Comparison of ENCODE assay signal across 28 cellular contexts in genomic region chr14:81235096-81235495, GRCh38. TPM values are rescaled to one million over a fixed set of nuclear protein-coding genes. Genes with fewer than 3 reads are reported as not detected.
DNase-seq lines count a peak whose midpoint lies in the region; ATAC-seq and TF ChIP-seq lines count a peak whose summit lies in the region.
"Had no signal": no experiment of that assay in that cellular context is flagged by ENCODE, and none has a peak within 500 bp of the region (broad histone marks: within the 10 kb centered on the region; RNA-seq: fewer than 3 reads in every experiment).

No MANE protein-coding gene starts in this region.

- no peak overlapping the region for H3K4me3 ChIP-seq in upper lobe of right lung
- H3K4me3 ChIP-seq: ascending aorta, BLaER1, gastrocnemius medialis, HAP-1, PC-9, SJSA1, uterus had no signal

- intact Hi-C loops in activated CD8-positive, alpha-beta T cell treated with anti-CD3 and anti-CD28 coated beads for 36 hours (cut with micrococcal nuclease), result no loop called here
- intact Hi-C loops in upper lobe of right lung (cut with DNase I), result no loop called here
- intact Hi-C loops in left colon (cut with DNase I, micrococcal nuclease), result no loop called here

- peaks cover 8% of the 10 kb centered on the region for H3K4me1 Mint-ChIP-seq in activated CD8-positive, alpha-beta T cell treated with anti-CD3 and anti-CD28 coated beads for 36 hours (ENCODE audit: low read depth)
- no peaks in the 10 kb centered on the region for H3K4me1 Mint-ChIP-seq in activated CD8-positive, alpha-beta T cell treated with anti-CD3 and anti-CD28 coated beads, Interleukin-2, amount 10 ng/mL, durations not matched to agents 7 days and 5 days (ENCODE audit: low read depth)

- H3K27me3 ChIP-seq in upper lobe of right lung, result no peaks in the 10 kb centered on the region
- H3K27me3 ChIP-seq: ascending aorta, BLaER1, gastrocnemius medialis, SJSA1, uterus had no signal

- CTCF ChIA-PET in activated CD8-positive, alpha-beta T cell treated with anti-CD3 and anti-CD28 coated beads for 36 hours (lab: Charles Lee), result no interaction called here
- CTCF ChIA-PET in activated CD8-positive, alpha-beta T cell treated with anti-CD3 and anti-CD28 coated beads, Interleukin-2, amount 10 ng/mL, durations not matched to agents 7 days and 5 days (lab: Charles Lee), result no interaction called here

- no peak overlapping the region for H3K27ac ChIP-seq in upper lobe of right lung
- H3K27ac ChIP-seq: ascending aorta, BLaER1, gastrocnemius medialis, HL-60, PC-9, SJSA1, uterus had no signal

- H3K27me3 Mint-ChIP-seq in activated CD8-positive, alpha-beta T cell treated with anti-CD3 and anti-CD28 coated beads for 36 hours, result peaks cover 3% of the 10 kb centered on the region
- H3K27me3 Mint-ChIP-seq in activated CD8-positive, alpha-beta T cell treated with anti-CD3 and anti-CD28 coated beads, Interleukin-2, amount 10 ng/mL, durations not matched to agents 7 days and 5 days (ENCODE audit: low read depth), result peaks cover 6% of the 10 kb centered on the region
- H3K27me3 Mint-ChIP-seq: activated CD4-positive, alpha-beta memory T cell treated with anti-CD3 and anti-CD28 coated beads for 36 hours; activated naive CD4-positive, alpha-beta T cell treated with anti-CD3 and anti-CD28 coated beads, Interleukin-2, amount 50 U/mL, for 24 hours had no signal

- no peak for TF ChIP-seq CTCF in activated CD8-positive, alpha-beta T cell treated with anti-CD3 and anti-CD28 coated beads for 36 hours (IDR thresholded peaks at IDR 0.05)
- no peak for TF ChIP-seq CTCF in upper lobe of right lung (IDR thresholded peaks at IDR 0.05)

- no peak for ATAC-seq in activated CD8-positive, alpha-beta T cell treated with anti-CD3 and anti-CD28 coated beads for 36 hours
- no peak for ATAC-seq in activated CD8-positive, alpha-beta T cell treated with anti-CD3 and anti-CD28 coated beads, Interleukin-2, amount 10 ng/mL, durations not matched to agents 7 days and 5 days
- ATAC-seq in HG02610 (IDR thresholded peaks at IDR 0.05; ENCODE audit: unreplicated experiment) (peak; percentile 64), HG03432 (IDR thresholded peaks at IDR 0.05; ENCODE audit: unreplicated experiment) (peak; percentile 70), upper lobe of right lung (peak; percentile 59), left colon (no peak), SK-N-SH treated with all-trans-retinoic acid at 6 μM for 48 hours (no peak)
- ATAC-seq: esophagus mucosa, gastrocnemius medialis, WTC11 had no signal

- peaks cover 2% of the 10 kb centered on the region for H3K9me3 Mint-ChIP-seq in activated CD8-positive, alpha-beta T cell treated with anti-CD3 and anti-CD28 coated beads for 36 hours
- H3K9me3 Mint-ChIP-seq in activated CD8-positive, alpha-beta T cell treated with anti-CD3 and anti-CD28 coated beads, Interleukin-2, amount 10 ng/mL, durations not matched to agents 7 days and 5 days (ENCODE audit: insufficient read depth), result no peaks in the 10 kb centered on the region
- H3K9me3 Mint-ChIP-seq: activated CD4-positive, alpha-beta memory T cell treated with anti-CD3 and anti-CD28 coated beads for 36 hours; activated naive CD4-positive, alpha-beta T cell treated with anti-CD3 and anti-CD28 coated beads, Interleukin-2, amount 50 U/mL, for 24 hours had no signal

- POLR2A ChIA-PET in activated CD8-positive, alpha-beta T cell treated with anti-CD3 and anti-CD28 coated beads for 36 hours (lab: Charles Lee), result no interaction called here
- POLR2A ChIA-PET in activated CD8-positive, alpha-beta T cell treated with anti-CD3 and anti-CD28 coated beads, Interleukin-2, amount 10 ng/mL, durations not matched to agents 7 days and 5 days (lab: Charles Lee), result no interaction called here

- H3K4me1 ChIP-seq in upper lobe of right lung, result no peaks in the 10 kb centered on the region
- H3K4me1 ChIP-seq: ascending aorta, BLaER1, gastrocnemius medialis, SJSA1, uterus had no signal

- H3K27ac Mint-ChIP-seq in activated CD8-positive, alpha-beta T cell treated with anti-CD3 and anti-CD28 coated beads for 36 hours, result peak overlapping the region; percentile 1
- no peak overlapping the region for H3K27ac Mint-ChIP-seq in activated CD8-positive, alpha-beta T cell treated with anti-CD3 and anti-CD28 coated beads, Interleukin-2, amount 10 ng/mL, durations not matched to agents 7 days and 5 days
- H3K27ac Mint-ChIP-seq: activated CD4-positive, alpha-beta memory T cell treated with anti-CD3 and anti-CD28 coated beads for 36 hours; activated naive CD4-positive, alpha-beta T cell treated with anti-CD3 and anti-CD28 coated beads, Interleukin-2, amount 50 U/mL, for 24 hours; WTC11 had no signal

- H3K36me3 ChIP-seq in upper lobe of right lung, result no peaks in the 10 kb centered on the region
- H3K36me3 ChIP-seq: ascending aorta, BLaER1, gastrocnemius medialis, HAP-1, SJSA1, uterus had no signal

- H3K36me3 Mint-ChIP-seq in activated CD8-positive, alpha-beta T cell treated with anti-CD3 and anti-CD28 coated beads for 36 hours (ENCODE audit: low read depth), result no peaks in the 10 kb centered on the region
- H3K36me3 Mint-ChIP-seq in activated CD8-positive, alpha-beta T cell treated with anti-CD3 and anti-CD28 coated beads, Interleukin-2, amount 10 ng/mL, durations not matched to agents 7 days and 5 days (ENCODE audit: low read depth), result no peaks in the 10 kb centered on the region
- H3K36me3 Mint-ChIP-seq: activated CD4-positive, alpha-beta memory T cell treated with anti-CD3 and anti-CD28 coated beads for 36 hours; activated naive CD4-positive, alpha-beta T cell treated with anti-CD3 and anti-CD28 coated beads, Interleukin-2, amount 50 U/mL, for 24 hours had no signal

- DNase-seq in activated CD8-positive, alpha-beta T cell treated with anti-CD3 and anti-CD28 coated beads for 36 hours, result no peak
- no peak for DNase-seq in activated CD8-positive, alpha-beta T cell treated with anti-CD3 and anti-CD28 coated beads, Interleukin-2, amount 10 ng/mL, durations not matched to agents 7 days and 5 days
- no peak for DNase-seq in upper lobe of right lung
- DNase-seq in left colon, result no peak
- DNase-seq in NCI-H510A (lab: John Stamatoyannopoulos, UW), result no peak
- DNase-seq: activated CD4-positive, alpha-beta memory T cell treated with anti-CD3 and anti-CD28 coated beads for 36 hours; activated T-cell treated with anti-CD3 and anti-CD28 coated beads, Interleukin-2, amount 50 U/mL, for 1 hour; effector CD4-positive, alpha-beta T cell; gastrocnemius medialis; kidney glomerular epithelial cell; midbrain; NCI-H2171 treated with DMSO at 0.1 percent for 48 hours; PC-9; small intestine; stimulated activated CD4-positive, alpha-beta T cell treated with anti-CD3 and anti-CD28 coated beads, Interleukin-4, amount 100 ng/mL, for 24 hours; substantia nigra; uterus had no signal

- no peaks in the 10 kb centered on the region for H3K9me3 ChIP-seq in upper lobe of right lung
- H3K9me3 ChIP-seq: ascending aorta, gastrocnemius medialis, HAP-1, SJSA1, uterus had no signal

- H3K4me3 Mint-ChIP-seq in activated CD8-positive, alpha-beta T cell treated with anti-CD3 and anti-CD28 coated beads for 36 hours, result no peak overlapping the region
- no peak overlapping the region for H3K4me3 Mint-ChIP-seq in activated CD8-positive, alpha-beta T cell treated with anti-CD3 and anti-CD28 coated beads, Interleukin-2, amount 10 ng/mL, durations not matched to agents 7 days and 5 days
- H3K4me3 Mint-ChIP-seq: activated CD4-positive, alpha-beta memory T cell treated with anti-CD3 and anti-CD28 coated beads for 36 hours; activated naive CD4-positive, alpha-beta T cell treated with anti-CD3 and anti-CD28 coated beads, Interleukin-2, amount 50 U/mL, for 24 hours; WTC11 had no signal

TF ChIP-seq in SK-N-SH treated with all-trans-retinoic acid at 6 μM for 48 hours, 23 proteins besides CTCF, POLR2A, EP300 and RAD21:
- TF ChIP-seq POU6F1 (CRISPR knock-in tag; IDR thresholded peaks at IDR 0.05; ENCODE audit: borderline replicate concordance, low read depth) (no peak), ZNF70 (CRISPR knock-in tag; IDR thresholded peaks at IDR 0.05) (no peak), ZNF8 (CRISPR knock-in tag; IDR thresholded peaks at IDR 0.05) (no peak), BACH2 (CRISPR knock-in tag; IDR thresholded peaks at IDR 0.05; ENCODE audit: borderline replicate concordance) (no peak), RARB (CRISPR knock-in tag; IDR thresholded peaks at IDR 0.05) (no peak), ZFP3 (CRISPR knock-in tag; IDR thresholded peaks at IDR 0.05) (no peak), OSR1 (CRISPR knock-in tag; IDR thresholded peaks at IDR 0.05) (no peak), SNAI2 (CRISPR knock-in tag; IDR thresholded peaks at IDR 0.05) (no peak), ZC3H10 (CRISPR knock-in tag; IDR thresholded peaks at IDR 0.05) (no peak), ARNTL (CRISPR knock-in tag; IDR thresholded peaks at IDR 0.05; ENCODE audit: borderline replicate concordance, low read depth) (no peak), TCF4 (CRISPR knock-in tag; IDR thresholded peaks at IDR 0.05; ENCODE audit: borderline replicate concordance) (no peak)

RNA-seq across cellular contexts. Expression of gene GTF2A1, which starts 14.3 kb away (rescaled TPM):
- 10 to 100 TPM; 34.3 to 35.9 TPM for total RNA-seq in activated CD8-positive, alpha-beta T cell treated with anti-CD3 and anti-CD28 coated beads for 36 hours
- total RNA-seq in activated CD8-positive, alpha-beta T cell treated with anti-CD3 and anti-CD28 coated beads, Interleukin-2, amount 10 ng/mL, durations not matched to agents 7 days and 5 days, result 10 to 100 TPM; 33.6 to 33.7 TPM
- total RNA-seq in upper lobe of right lung, result 24.0 TPM
- 10 to 100 TPM; 23.9 to 29.5 TPM for total RNA-seq in left colon

Comparison
In these comparisons a context has a peak if more than half of its experiments do, and no peak if none do; other contexts are left out.
1. ATAC-seq: peak in HG02610 (single experiment), HG03432 (single experiment) and upper lobe of right lung (single experiment); none in activated CD8-positive, alpha-beta T cell treated with anti-CD3 and anti-CD28 coated beads for 36 hours (single experiment), activated CD8-positive, alpha-beta T cell treated with anti-CD3 and anti-CD28 coated beads, Interleukin-2, amount 10 ng/mL, durations not matched to agents 7 days and 5 days (single experiment), left colon (single experiment) and SK-N-SH treated with all-trans-retinoic acid at 6 μM for 48 hours (single experiment).